Comparison of ENCODE assay signal across 8 cellular contexts in genomic region chr11:59556115-59556882, GRCh38. TPM values are rescaled to one million over a fixed set of nuclear protein-coding genes. Genes with fewer than 3 reads are reported as not detected.
DNase-seq lines count a peak whose midpoint lies in the region; FAIRE-seq and TF ChIP-seq lines count a peak whose summit lies in the region.

No MANE protein-coding gene starts in this region.

- CTCF ChIA-PET in H1 (lab: Charles Lee; ENCODE audit: partially characterized antibody), result interaction anchor here (0.6 to 1.8 kb wide), 4 partner anchors 10 to 26 kb away, joined by 3 to 4 read pairs (median 4); no protein-coding TSS in a partner anchor

- H2AK5ac ChIP-seq in H9 (ENCODE audit: insufficient read length, low read length), result no peak overlapping the region
- no peak overlapping the region for H2AK5ac ChIP-seq in H1 (ENCODE audit: low read depth, low read length)

- H2AFZ ChIP-seq in H9 (ENCODE audit: low read length) (peak overlapping the region; percentile 87), H1 (ENCODE audit: low read length) (peak overlapping the region; percentile 93)

- H3K9me3 ChIP-seq in BE2C (no peaks in the 10 kb centered on the region), H9 (ENCODE audit: control insufficient read depth, low read depth, low read length) (no peaks in the 10 kb centered on the region), H1 (ENCODE audit: insufficient read depth in 2 of 2, low read depth in 1 of 2, low read length in 1 of 2) (no peaks in the 10 kb centered on the region)

- H3K9ac ChIP-seq in H9 (ENCODE audit: extremely low read depth, insufficient read length, low read length), result peak overlapping the region; percentile 83
- H3K9ac ChIP-seq in H1 (replicated peaks in 1 of 4; ENCODE audit: extremely low read depth in 1 of 4, low read depth in 3 of 4, low read length in 3 of 4), result peak overlapping the region in 3 of 4 experiments; percentile 15 to 87 (median 62); a peak in 5 of 7 replicates

- no peak overlapping the region for H2BK12ac ChIP-seq in H9 (ENCODE audit: insufficient read length, low read depth, low read length)
- H2BK12ac ChIP-seq in H1 (ENCODE audit: low read depth, low read length), result no peak overlapping the region

- no peak overlapping the region for H3K4ac ChIP-seq in H9 (ENCODE audit: low read depth, low read length)
- no peak overlapping the region for H3K4ac ChIP-seq in H1 (replicated peaks; ENCODE audit: insufficient read length, low read depth, low read length)

- H3K4me2 ChIP-seq in H9 (ENCODE audit: insufficient read depth, insufficient read length, low read length) (peak overlapping the region; percentile 96), H1 (ENCODE audit: insufficient read depth in 1 of 2, low read depth in 2 of 2, low read length in 2 of 2) (peak overlapping the region; percentile 76 to 80)

- H3K56ac ChIP-seq in H9 (ENCODE audit: insufficient read length, low read depth, low read length) (no peak overlapping the region), H1 (replicated peaks; ENCODE audit: insufficient read length, low read depth, low read length) (no peak overlapping the region)

- no peak for TF ChIP-seq RAD21 in H1 (IDR thresholded peaks at IDR 0.05 in 1 of 2, conservative IDR thresholded peaks at IDR 0.05 in 1 of 2; ENCODE audit: low read depth in 2 of 2, low read length in 2 of 2)

- no peak for TF ChIP-seq EP300 in H1 (IDR thresholded peaks at IDR 0.05; ENCODE audit: borderline replicate concordance in 1 of 2, low read depth in 2 of 2, low read length in 2 of 2)

- H4K8ac ChIP-seq in H9 (replicated peaks; ENCODE audit: insufficient read length, low read depth, low read length) (no peak overlapping the region), H1 (ENCODE audit: extremely low read depth, insufficient read depth, low read length) (no peak overlapping the region)

- H3K18ac ChIP-seq in H9 (ENCODE audit: insufficient read length, low read depth, low read length) (no peak overlapping the region), H1 (ENCODE audit: extremely low read depth, low read length) (peak overlapping the region; percentile 71; the same call in 1 of the 2 replicates)

- H3K14ac ChIP-seq in H9 (ENCODE audit: insufficient read depth, low read length) (no peak overlapping the region), H1 (ENCODE audit: insufficient read length) (no peak overlapping the region)

- H4K20me1 ChIP-seq in H9 (ENCODE audit: control insufficient read depth, insufficient read depth, insufficient read length), result no peaks in the 10 kb centered on the region
- no peaks in the 10 kb centered on the region for H4K20me1 ChIP-seq in H1 (replicated peaks in 1 of 2; ENCODE audit: control insufficient read depth in 1 of 2, insufficient read depth in 2 of 2, low read length in 2 of 2)

- H3K27ac Mint-ChIP-seq in H9, result peak overlapping the region in 2 of 3 experiments; percentile 68 to 78; a peak in 5 of 7 replicates

- H4K91ac ChIP-seq in H9 (ENCODE audit: insufficient read length, low read depth, low read length) (no peak overlapping the region), H1 (replicated peaks; ENCODE audit: insufficient read length, low read length) (no peak overlapping the region)

- FAIRE-seq in H1 (lab: Jason Lieb, UNC), result no peak

- peaks cover 4% of the 10 kb centered on the region in 2 experiments; a peak in 3 of 5 replicates for H3K9me3 Mint-ChIP-seq in H9

- H2BK20ac ChIP-seq in H9 (ENCODE audit: low read depth, low read length, poor library complexity, severe bottlenecking), result no peak overlapping the region
- H2BK20ac ChIP-seq in H1 (ENCODE audit: low read length), result no peak overlapping the region

- no peaks in the 10 kb centered on the region for H3K4me1 ChIP-seq in BE2C
- 0 out of 2 replicates have a peak, but pooled peaks cover 4% of the 10 kb centered on the region for H3K4me1 ChIP-seq in H9 (ENCODE audit: insufficient read depth, low read length)
- peaks cover 2 to 5% (median 3%) of the 10 kb centered on the region in 4 experiments; a peak in 6 of 7 replicates for H3K4me1 ChIP-seq in H1 (replicated peaks in 1 of 4; ENCODE audit: control insufficient read depth in 3 of 4, insufficient read depth in 4 of 4, low read length in 3 of 4)

- H3K4me3 ChIP-seq in BE2C (ENCODE audit: low read depth, low read length) (peak overlapping the region; percentile 86), H1 (ENCODE audit: extremely low read depth in 1 of 4, insufficient read depth in 2 of 4, low read depth in 3 of 4, low read length in 4 of 4) (peak overlapping the region; percentile 83 to 95 (median 94))

- H3K36me3 ChIP-seq in BE2C (no peaks in the 10 kb centered on the region), H1 (ENCODE audit: control insufficient read depth in 2 of 4, insufficient read depth in 4 of 4, low read length in 3 of 4) (no peaks in the 10 kb centered on the region)

- H3K79me2 ChIP-seq in H9 (ENCODE audit: insufficient read depth, low read length) (no peaks in the 10 kb centered on the region), H1 (ENCODE audit: control insufficient read depth in 1 of 2, insufficient read depth in 2 of 2, low read length in 2 of 2) (no peaks in the 10 kb centered on the region)

- no peak overlapping the region for H2BK120ac ChIP-seq in H9 (ENCODE audit: low read depth, low read length, poor library complexity, severe bottlenecking)
- H2BK120ac ChIP-seq in H1 (replicated peaks; ENCODE audit: low read depth, low read length), result no peak overlapping the region

- no peaks in the 10 kb centered on the region for H3K79me1 ChIP-seq in H9 (ENCODE audit: insufficient read depth, low read depth, low read length, poor library complexity, severe bottlenecking)
- H3K79me1 ChIP-seq in H1 (ENCODE audit: low read depth, low read length), result no peaks in the 10 kb centered on the region

- in situ Hi-C loops in GM13976 (cut with MboI; ENCODE audit: low sequenced_read_pairs, unreplicated experiment), result loop anchor here (10.0 kb wide), 1 partner anchor 109 kb away; the partner anchor contains the start of gene PATL1

- peaks cover 19% of the 10 kb centered on the region for H3K27me3 Mint-ChIP-seq in H9 (ENCODE audit: low read depth)

- H4K5ac ChIP-seq in H9 (ENCODE audit: insufficient read length, low read depth, low read length) (no peak overlapping the region), H1 (ENCODE audit: insufficient read length, low read depth, low read length) (no peak overlapping the region)

- H2BK15ac ChIP-seq in H9 (ENCODE audit: low read depth, low read length) (no peak overlapping the region), H1 (ENCODE audit: low read length) (no peak overlapping the region)

- WGBS in H9 (ENCODE audit: extremely low coverage, insufficient read length, low lambda C conversion rate), result no CpG with 5 or more reads among the region's 28 CpGs
- WGBS in H1 (ENCODE audit: extremely low coverage in 1 of 2, insufficient coverage in 1 of 2, insufficient read length in 1 of 2, insufficient replicate concordance in 2 of 2, low coverage in 1 of 2, low lambda C conversion rate in 2 of 2, missing lambda C conversion rate in 1 of 2), 2 experiments, result 4% methylated on average over 28 of the region's 28 CpGs; no CpG with 5 or more reads in 1 of the 2 experiments

- no peak for TF ChIP-seq CTCF in BE2C (IDR thresholded peaks at IDR 0.05; ENCODE audit: low read depth, low read length)
- no peak for TF ChIP-seq CTCF in H9 (conservative IDR thresholded peaks at IDR 0.05)
- no peak for TF ChIP-seq CTCF in H1 (IDR thresholded peaks at IDR 0.05; ENCODE audit: control extremely low read depth in 1 of 3, insufficient read depth in 1 of 3, low read depth in 1 of 3, low read length in 3 of 3)
- no peak for TF ChIP-seq CTCF in GM13976 (IDR thresholded peaks at IDR 0.05; ENCODE audit: borderline replicate concordance, control extremely low read depth, extremely low read depth, insufficient read depth, missing control alignments)

- H3K27me3 ChIP-seq in BE2C (no peaks in the 10 kb centered on the region), H9 (ENCODE audit: insufficient read depth, low read length) (no peaks in the 10 kb centered on the region), H1 (replicated peaks in 1 of 4; ENCODE audit: control insufficient read depth in 3 of 4, extremely low read depth in 1 of 4, insufficient read depth in 3 of 4, low read length in 3 of 4) (no peaks in the 10 kb centered on the region; a peak in 1 of 7 replicates)

- H3K23ac ChIP-seq in H9 (ENCODE audit: insufficient read length, low read depth, low read length) (no peak overlapping the region), H1 (ENCODE audit: insufficient read length) (no peak overlapping the region)

- H3T11ph ChIP-seq in H9 (ENCODE audit: low read length), result no peak overlapping the region

- DNase-seq in BE2C (peak; percentile 63), H9 (peak; percentile 78), NCI-H510A treated with DMSO at 0.1 percent for 48 hours (lab: John Stamatoyannopoulos, UW) (peak; percentile 83), H1 (ENCODE audit: low read depth in 1 of 2, low spot score in 2 of 2) (peak; percentile 68 to 93), mucosa of gallbladder (ENCODE audit: low spot score) (peak; percentile 52), GM13976 (ENCODE audit: low spot score) (no peak)
- peak; percentile 84 to 89 for DNase-seq in activated CD4-positive, alpha-beta T cell treated with anti-CD3 and anti-CD28 coated beads, Interleukin-2, amount 50 U/mL, for 48 hours
- DNase-seq in stimulated activated CD8-positive, alpha-beta memory T cell treated with anti-CD3 and anti-CD28 coated beads, Interleukin-7, amount 100 ng/mL, for 4 hours (ENCODE audit: low read depth in 2 of 2), result peak; percentile 43 to 57

- TF ChIP-seq POLR2A in H1 (IDR thresholded peaks at IDR 0.05; ENCODE audit: control extremely low read depth in 1 of 2, low read depth in 2 of 2, low read length in 2 of 2), result no peak

- peaks cover 0 to 2% (median 0%) of the 10 kb centered on the region in 3 experiments; a peak in 3 of 7 replicates for H3K36me3 Mint-ChIP-seq in H9 (ENCODE audit: insufficient read depth in 1 of 3, low read depth in 3 of 3)

- H2BK5ac ChIP-seq in H9 (ENCODE audit: insufficient read length, low read length) (no peak overlapping the region), H1 (ENCODE audit: low read depth, low read length) (no peak overlapping the region)

- peaks cover 21% of the 10 kb centered on the region for H3K23me2 ChIP-seq in H9 (ENCODE audit: insufficient read length, low read depth, low read length, poor library complexity, severe bottlenecking)
- H3K23me2 ChIP-seq in H1 (ENCODE audit: low read depth, low read length), result peaks cover 24% of the 10 kb centered on the region

- H3K27ac ChIP-seq in H9 (ENCODE audit: insufficient read length, low read depth, low read length), result no peak overlapping the region
- H3K27ac ChIP-seq in H1 (ENCODE audit: low read depth, low read length), result no peak overlapping the region

- H3K4me3 Mint-ChIP-seq in H9, result peak overlapping the region; percentile 83 to 93

- POLR2A ChIA-PET in H1 (lab: Charles Lee; ENCODE audit: partially characterized antibody), result interaction anchor here (0.9 to 3.3 kb wide), 4 partner anchors 10 to 199 kb away, joined by 3 to 16 read pairs (median 6); partner anchors contain the start of genes PATL1 and STX3

- peaks cover 21 to 25% of the 10 kb centered on the region in 2 experiments for H3K4me1 Mint-ChIP-seq in H9

RNA-seq across cellular contexts. Expression of gene OR4D9, which starts 45.0 kb away (rescaled TPM):
- 0.08 TPM for polyA plus RNA-seq in BE2C (2012; ENCODE audit: insufficient read depth, insufficient read length, low read depth)
- total RNA-seq in H9 (2021) (not detected in 2 replicates), mucosa of gallbladder (not detected)
- not detected in 2 replicates for total RNA-seq in H1 (2021; fragmentation: NEBNext Ultra II Directional; extraction: Animal tissue kit (Norgen Biotek cat#: 25700))
- not detected in 2 replicates for polyA plus RNA-seq in H1 (2011; rRNA removed)
- not detected for polyA plus RNA-seq in H1 (2011; cell fraction: cytosol; rRNA removed)
- not detected for polyA plus RNA-seq in H1 (2011; cell fraction: nucleus; rRNA removed)
- not detected in 4 replicates for polyA plus RNA-seq in H1 (2012, experiment 1 of 2)
- polyA plus RNA-seq in H1 (2012, experiment 2 of 2), result not detected
- polyA plus RNA-seq in H1 (2013, experiment 1 of 2), result not detected
- not detected for polyA plus RNA-seq in H1 (2013, experiment 2 of 2)
- polyA minus RNA-seq in H1 (2011; rRNA and poly(A)+ RNA removed), result not detected in 2 replicates
- not detected for polyA minus RNA-seq in H1 (2011; cell fraction: cytosol; rRNA and poly(A)+ RNA removed)
- not detected for polyA minus RNA-seq in H1 (2011; cell fraction: nucleus; rRNA and poly(A)+ RNA removed)

RNA-seq across cellular contexts. Expression of gene OR4D11, which starts 52.9 kb away (rescaled TPM):
- not detected for polyA plus RNA-seq in BE2C (2012; ENCODE audit: insufficient read depth, insufficient read length, low read depth)
- total RNA-seq in H9 (2021), result not detected in 2 replicates
- not detected in 2 replicates for total RNA-seq in H1 (2021; fragmentation: NEBNext Ultra II Directional; extraction: Animal tissue kit (Norgen Biotek cat#: 25700))
- polyA plus RNA-seq in H1 (2011; rRNA removed), result not detected in 2 replicates
- polyA plus RNA-seq in H1 (2011; cell fraction: cytosol; rRNA removed), result not detected
- polyA plus RNA-seq in H1 (2011; cell fraction: nucleus; rRNA removed), result not detected
- not detected in 4 replicates for polyA plus RNA-seq in H1 (2012, experiment 1 of 2)
- not detected for polyA plus RNA-seq in H1 (2012, experiment 2 of 2)
- polyA plus RNA-seq in H1 (2013, experiment 1 of 2), result not detected
- polyA plus RNA-seq in H1 (2013, experiment 2 of 2), result not detected
- not detected in 2 replicates for polyA minus RNA-seq in H1 (2011; rRNA and poly(A)+ RNA removed)
- polyA minus RNA-seq in H1 (2011; cell fraction: cytosol; rRNA and poly(A)+ RNA removed), result not detected
- not detected for polyA minus RNA-seq in H1 (2011; cell fraction: nucleus; rRNA and poly(A)+ RNA removed)
- total RNA-seq in mucosa of gallbladder, result not detected

RNA-seq across cellular contexts. Expression of gene OSBP, which starts 59.3 kb away (rescaled TPM):
- polyA plus RNA-seq in BE2C (2012; ENCODE audit: insufficient read depth, insufficient read length, low read depth), result 17.5 TPM
- total RNA-seq in H9 (2021) (46.7 and 48.5 TPM in 2 replicates), mucosa of gallbladder (63.4 TPM)
- total RNA-seq in H1 (2021; fragmentation: NEBNext Ultra II Directional; extraction: Animal tissue kit (Norgen Biotek cat#: 25700)), result 41.2 and 43.1 TPM in 2 replicates
- polyA plus RNA-seq in H1 (2011; rRNA removed), result 10.8 and 13.2 TPM in 2 replicates
- polyA plus RNA-seq in H1 (2011; cell fraction: cytosol; rRNA removed), result 15.2 TPM
- polyA plus RNA-seq in H1 (2011; cell fraction: nucleus; rRNA removed), result 17.0 TPM
- 22.2 to 30.6 TPM (median 26.0 TPM) in 4 replicates for polyA plus RNA-seq in H1 (2012, experiment 1 of 2)
- 3.5 TPM for polyA plus RNA-seq in H1 (2012, experiment 2 of 2)
- 21.7 TPM for polyA plus RNA-seq in H1 (2013, experiment 1 of 2)
- 21.0 TPM for polyA plus RNA-seq in H1 (2013, experiment 2 of 2)
- 30.5 and 33.6 TPM in 2 replicates for polyA minus RNA-seq in H1 (2011; rRNA and poly(A)+ RNA removed)
- polyA minus RNA-seq in H1 (2011; cell fraction: cytosol; rRNA and poly(A)+ RNA removed), result 16.4 TPM
- 21.8 TPM for polyA minus RNA-seq in H1 (2011; cell fraction: nucleus; rRNA and poly(A)+ RNA removed)
